Comparison of ENCODE assay signal across 8 cellular contexts in genomic region chr2:121736462-121737336, GRCh38. TPM values are rescaled to one million over a fixed set of nuclear protein-coding genes. Genes with fewer than 3 reads are reported as not detected.
DNase-seq lines count a peak whose midpoint lies in the region; ATAC-seq, FAIRE-seq and TF ChIP-seq lines count a peak whose summit lies in the region.

TSS of gene NIFK (minus strand) at chr2:121736875. CDS start at chr2:121736850, 25 bp downstream.

- peaks cover 28% of the 10 kb centered on the region for H3K36me3 Mint-ChIP-seq in WTC11

- POLR2A ChIA-PET in WTC11 (lab: Charles Lee): interaction anchor here (0.6 to 1.4 kb wide), 9 partner anchors 18 to 614 kb away, joined by 3 to 5 read pairs (median 3); partner anchors contain the start of genes RNU4ATAC and TSN

- H3K9me3 Mint-ChIP-seq in WTC11: no peaks in the 10 kb centered on the region

- H3K9me3 ChIP-seq in small intestine (ENCODE audit: control insufficient read depth, low read depth): no peaks in the 10 kb centered on the region

- peak within 1 kb of the TSS; percentile 17 to 95 for H3K27ac ChIP-seq in small intestine (ENCODE audit: low read depth in 1 of 2, low read length in 1 of 2)

- CTCF ChIA-PET in WTC11 (lab: Charles Lee): interaction anchor here (0.7 to 3.3 kb wide), 10 partner anchors 11 to 641 kb away, joined by 3 to 10 read pairs (median 4); partner anchors contain the start of gene RNU4ATAC

- H3K4me3 ChIP-seq in bronchial epithelial cell (ENCODE audit: low read depth, low read length): peak within 1 kb of the TSS; percentile 98
- peak within 1 kb of the TSS; percentile 69 to 96 for H3K4me3 ChIP-seq in small intestine (ENCODE audit: low read depth in 1 of 2, low read length in 2 of 2)

- FAIRE-seq in bronchial epithelial cell (lab: Jason Lieb, UNC): no peak
- no peak for FAIRE-seq in small intestine (lab: Jason Lieb, UNC)

- H3K27ac Mint-ChIP-seq in WTC11: peak within 1 kb of the TSS; percentile 90

- H3K4me1 Mint-ChIP-seq in WTC11: peaks cover 10% of the 10 kb centered on the region

- no peak for TF ChIP-seq CTCF in WTC11 (IDR thresholded peaks at IDR 0.05)
- no peak for TF ChIP-seq CTCF in bronchial epithelial cell (IDR thresholded peaks at IDR 0.05; ENCODE audit: insufficient read depth, low read length, severe bottlenecking)

- DNase-seq in AG08396 (ENCODE audit: low spot score) (peak; percentile 100), NCI-H226 (peak; percentile 90), WTC11 (ENCODE audit: low spot score) (peak; percentile 100), bronchial epithelial cell (ENCODE audit: low read depth) (peak; percentile 86), iPS-NIHi11 (ENCODE audit: low spot score) (peak; percentile 100), small intestine (peak; percentile 99)

- H3K4me1 ChIP-seq in small intestine (ENCODE audit: control insufficient read depth in 2 of 2, insufficient read depth in 1 of 2, low read depth in 1 of 2, low read length in 1 of 2): peaks cover 0 to 3% of the 10 kb centered on the region in 2 donors

- H3K36me3 ChIP-seq in bronchial epithelial cell (ENCODE audit: control insufficient read depth, insufficient read depth, low read length) (peaks cover 3% of the 10 kb centered on the region), small intestine (ENCODE audit: control insufficient read depth in 2 of 2, insufficient read depth in 2 of 2, low read length in 2 of 2) (peaks cover 0 to 1% of the 10 kb centered on the region in 2 donors)

- 0 to 1% (median 0%) methylated on average over 74 to 93 of the region's 93 CpGs for WGBS in small intestine, 3 donors

- peak within 1 kb of the TSS; percentile 98 for H3K4me3 Mint-ChIP-seq in WTC11

- ATAC-seq in GM19023 (IDR thresholded peaks at IDR 0.05; ENCODE audit: unreplicated experiment) (peak; percentile 94), HG03196 (IDR thresholded peaks at IDR 0.05; ENCODE audit: unreplicated experiment) (peak; percentile 89), WTC11 (peak; percentile 92)

- no peaks in the 10 kb centered on the region; the same call in 1 of the 2 replicates for H3K27me3 Mint-ChIP-seq in WTC11 (ENCODE audit: low read depth)

- H3K27me3 ChIP-seq in bronchial epithelial cell (ENCODE audit: control insufficient read depth, insufficient read depth, low read length) (no peaks in the 10 kb centered on the region), small intestine (ENCODE audit: control insufficient read depth in 2 of 2, insufficient read depth in 2 of 2, low read length in 2 of 2) (no peaks in the 10 kb centered on the region)

TF ChIP-seq in WTC11, 78 proteins besides CTCF, POLR2A, EP300 and RAD21 (continues in another document):
- TF ChIP-seq MYBL2 (CRISPR knock-in tag; IDR thresholded peaks at IDR 0.05): peak; percentile 77; the same call in 1 of the 2 replicates
- TF ChIP-seq FOXP4 (CRISPR knock-in tag; IDR thresholded peaks at IDR 0.05): peak; percentile 50; the same call in 1 of the 2 replicates
- TF ChIP-seq KAT7 (CRISPR knock-in tag; IDR thresholded peaks at IDR 0.05; ENCODE audit: borderline replicate concordance): no peak
- no peak for TF ChIP-seq ZNF263 (CRISPR knock-in tag; IDR thresholded peaks at IDR 0.05; ENCODE audit: low read depth)
- TF ChIP-seq STAT6 (CRISPR knock-in tag; conservative IDR thresholded peaks at IDR 0.05; ENCODE audit: low read depth): no peak
- TF ChIP-seq CREM (CRISPR knock-in tag; IDR thresholded peaks at IDR 0.05): no peak; the same call in 1 of the 2 replicates
- TF ChIP-seq ESRRA (CRISPR knock-in tag; IDR thresholded peaks at IDR 0.05; ENCODE audit: borderline replicate concordance): no peak
- TF ChIP-seq NFE2L1 (CRISPR knock-in tag; IDR thresholded peaks at IDR 0.05): 0 out of 2 replicates have a peak, but pooled peaks have one; percentile 16
- TF ChIP-seq NR1H2 (CRISPR knock-in tag; IDR thresholded peaks at IDR 0.05): no peak
- no peak for TF ChIP-seq CDX4 (CRISPR knock-in tag; IDR thresholded peaks at IDR 0.05; ENCODE audit: borderline replicate concordance)
- TF ChIP-seq TCF7 (CRISPR knock-in tag; IDR thresholded peaks at IDR 0.05; ENCODE audit: low read depth): no peak
- TF ChIP-seq GABPB1 (CRISPR knock-in tag; IDR thresholded peaks at IDR 0.05): peak; percentile 80
- TF ChIP-seq FOXK1 (CRISPR knock-in tag; IDR thresholded peaks at IDR 0.05): peak; percentile 54; the same call in 1 of the 2 replicates
- TF ChIP-seq ZNF423 (CRISPR knock-in tag; IDR thresholded peaks at IDR 0.05): no peak
- TF ChIP-seq FOXP1 (CRISPR knock-in tag; IDR thresholded peaks at IDR 0.05; ENCODE audit: borderline replicate concordance): peak; percentile 79; the same call in 1 of the 2 replicates
- TF ChIP-seq ATF3 (CRISPR knock-in tag; conservative IDR thresholded peaks at IDR 0.05): no peak
- no peak for TF ChIP-seq HMGXB4 (CRISPR knock-in tag; IDR thresholded peaks at IDR 0.05)

RNA-seq across cellular contexts. Expression of gene NIFK, which starts in this region (rescaled TPM):
- total RNA-seq in WTC11 (2021) (72.4 to 91.3 TPM (median 74.5 TPM) in 3 replicates), bronchial epithelial cell (65.0 and 66.6 TPM in 2 replicates)
- polyA plus RNA-seq in small intestine: 10 to 100 TPM; 12.1 to 39.6 (median 21.9) TPM

Comparison
In these comparisons a context has a peak if more than half of its experiments do, and no peak if none do; other contexts are left out.
1. Peak in every context shown above with its lines: DNase-seq, ATAC-seq, H3K4me3 ChIP-seq and H3K27ac ChIP-seq.